ENCODE assay signal across 18 cellular contexts in the genomic region with DNA sequence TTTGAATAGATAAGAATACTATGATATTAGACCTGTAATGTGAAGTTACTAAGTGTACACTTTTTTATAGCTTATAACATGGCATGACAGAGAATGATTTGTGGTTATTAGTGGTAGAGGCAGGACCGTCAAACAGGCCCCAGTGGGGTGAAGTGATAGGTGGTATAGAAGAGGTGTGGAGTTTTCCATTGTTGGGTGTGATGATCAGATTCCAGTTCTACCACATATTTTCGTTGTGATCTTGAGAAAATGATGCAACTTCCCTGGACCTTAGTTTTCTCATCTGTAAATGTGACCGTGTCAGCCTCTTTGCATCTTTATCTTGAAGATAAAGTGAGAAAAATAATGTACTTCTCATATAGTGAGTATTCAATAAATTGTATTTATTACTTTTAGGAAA. TPM values are rescaled to one million over a fixed set of nuclear protein-coding genes. Genes with fewer than 3 reads are reported as not detected.
DNase-seq lines count a peak whose midpoint lies in the region; ATAC-seq and TF ChIP-seq lines count a peak whose summit lies in the region.
"Had no signal": no experiment of that assay in that cellular context is flagged by ENCODE, and none has a peak within 500 bp of the region (broad histone marks: within the 10 kb centered on the region; RNA-seq: fewer than 3 reads in every experiment).

No MANE protein-coding gene starts in this region.

- H3K27ac Mint-ChIP-seq in activated T-cell treated with anti-CD3 and anti-CD28 coated beads, Interleukin-2, amount 50 U/mL, for 72 hours, result peak overlapping the region; percentile 48
- H3K27ac Mint-ChIP-seq in activated B cell treated with CpG ODN at 0.5 μM for 24 hours (peak overlapping the region; percentile 21), memory B cell (peak overlapping the region; percentile 87)
- H3K27ac Mint-ChIP-seq: CD8-positive, alpha-beta T cell had no signal

- CTCF ChIA-PET in activated B cell treated with CpG ODN at 0.5 μM for 24 hours (lab: Charles Lee), result interaction anchor here (0.9 kb wide), 1 partner anchor 16 kb away, joined by 3 read pairs; no protein-coding TSS in a partner anchor
- CTCF ChIA-PET in GM10248 (lab: Yijun Ruan, JAX), result interaction anchor here (1.3 to 7.3 kb wide), 3 partner anchors 16 to 70 kb away, joined by 3 to 45 read pairs (median 11); no protein-coding TSS in a partner anchor

- intact Hi-C loops in activated B cell treated with CpG ODN at 0.5 μM for 24 hours (cut with micrococcal nuclease), result no loop called here

- no peaks in the 10 kb centered on the region for H3K27me3 Mint-ChIP-seq in activated T-cell treated with anti-CD3 and anti-CD28 coated beads, Interleukin-2, amount 50 U/mL, for 72 hours (ENCODE audit: low read depth)
- no peaks in the 10 kb centered on the region for H3K27me3 Mint-ChIP-seq in activated T-cell treated with anti-CD3 and anti-CD28 coated beads, Interleukin-2, amount 50 U/mL, for 4 hours (ENCODE audit: low read depth)
- H3K27me3 Mint-ChIP-seq in activated B cell treated with CpG ODN at 0.5 μM for 24 hours (no peaks in the 10 kb centered on the region), memory B cell (no peaks in the 10 kb centered on the region)

- DNase-seq in activated T-cell treated with anti-CD3 and anti-CD28 coated beads, Interleukin-2, amount 50 U/mL, for 72 hours, result no peak
- no peak for DNase-seq in activated T-cell treated with anti-CD3 and anti-CD28 coated beads, Interleukin-2, amount 50 U/mL, for 4 hours
- no peak for DNase-seq in activated B cell treated with CpG ODN at 0.5 μM for 24 hours
- DNase-seq in memory B cell (ENCODE audit: low spot score in 2 of 2), result no peak
- no peak for DNase-seq in GM10248 (ENCODE audit: extremely low spot score)
- DNase-seq in C1 segment of cervical spinal cord (lab: John Stamatoyannopoulos, UW), result no peak
- no peak for DNase-seq in DMS 273 (lab: John Stamatoyannopoulos, UW; ENCODE audit: unreplicated experiment)
- DNase-seq: CD8-positive, alpha-beta T cell; GDM1; HFFc6; NCI-H1930; NCI-H2171; NCI-H446 treated with DMSO at 0.1 percent for 48 hours; NCI-H748 treated with DMSO at 0.1 percent for 48 hours; OCI-M1; SW 1271 had no signal

- peaks cover 16% of the 10 kb centered on the region for H3K4me1 Mint-ChIP-seq in activated T-cell treated with anti-CD3 and anti-CD28 coated beads, Interleukin-2, amount 50 U/mL, for 72 hours (ENCODE audit: low read depth)
- H3K4me1 Mint-ChIP-seq in activated T-cell treated with anti-CD3 and anti-CD28 coated beads, Interleukin-2, amount 50 U/mL, for 4 hours (ENCODE audit: low read depth), result peaks cover 3% of the 10 kb centered on the region
- H3K4me1 Mint-ChIP-seq in activated B cell treated with CpG ODN at 0.5 μM for 24 hours (peaks cover 57% of the 10 kb centered on the region), memory B cell (peaks cover 42% of the 10 kb centered on the region)

- TF ChIP-seq CTCF in activated B cell treated with CpG ODN at 0.5 μM for 24 hours (IDR thresholded peaks at IDR 0.05), result no peak
- no peak for TF ChIP-seq CTCF in GM10248 (IDR thresholded peaks at IDR 0.05; ENCODE audit: control extremely low read depth, extremely low read depth, low read depth, missing control alignments)

- no peaks in the 10 kb centered on the region for H3K9me3 Mint-ChIP-seq in activated T-cell treated with anti-CD3 and anti-CD28 coated beads, Interleukin-2, amount 50 U/mL, for 72 hours
- no peaks in the 10 kb centered on the region for H3K9me3 Mint-ChIP-seq in activated T-cell treated with anti-CD3 and anti-CD28 coated beads, Interleukin-2, amount 50 U/mL, for 4 hours
- H3K9me3 Mint-ChIP-seq in activated B cell treated with CpG ODN at 0.5 μM for 24 hours (no peaks in the 10 kb centered on the region), memory B cell (no peaks in the 10 kb centered on the region)
- H3K9me3 Mint-ChIP-seq: CD8-positive, alpha-beta T cell; HFFc6 had no signal

- peaks cover 0 to 2% of the 10 kb centered on the region in 2 donors for H3K36me3 Mint-ChIP-seq in activated T-cell treated with anti-CD3 and anti-CD28 coated beads, Interleukin-2, amount 50 U/mL, for 72 hours (ENCODE audit: insufficient read depth in 2 of 2)
- peaks cover 6% of the 10 kb centered on the region for H3K36me3 Mint-ChIP-seq in activated T-cell treated with anti-CD3 and anti-CD28 coated beads, Interleukin-2, amount 50 U/mL, for 4 hours (ENCODE audit: insufficient read depth)
- H3K36me3 Mint-ChIP-seq in activated B cell treated with CpG ODN at 0.5 μM for 24 hours (ENCODE audit: low read depth) (peaks cover 82% of the 10 kb centered on the region), memory B cell (peaks cover 35% of the 10 kb centered on the region)
- H3K36me3 Mint-ChIP-seq: CD8-positive, alpha-beta T cell had no signal

- POLR2A ChIA-PET in activated B cell treated with CpG ODN at 0.5 μM for 24 hours (lab: Charles Lee) (no interaction called here), GM10248 (lab: Yijun Ruan, JAX) (no interaction called here)

- no peak overlapping the region for H3K4me3 Mint-ChIP-seq in activated T-cell treated with anti-CD3 and anti-CD28 coated beads, Interleukin-2, amount 50 U/mL, for 72 hours
- no peak overlapping the region for H3K4me3 Mint-ChIP-seq in activated T-cell treated with anti-CD3 and anti-CD28 coated beads, Interleukin-2, amount 50 U/mL, for 4 hours
- no peak overlapping the region for H3K4me3 Mint-ChIP-seq in activated B cell treated with CpG ODN at 0.5 μM for 24 hours
- no peak overlapping the region for H3K4me3 Mint-ChIP-seq in memory B cell
- H3K4me3 Mint-ChIP-seq: CD8-positive, alpha-beta T cell; HFFc6 had no signal

- ATAC-seq in activated T-cell treated with anti-CD3 and anti-CD28 coated beads, Interleukin-2, amount 50 U/mL, for 72 hours (replicated peaks in 1 of 2), result no peak
- ATAC-seq in activated T-cell treated with anti-CD3 and anti-CD28 coated beads, Interleukin-2, amount 50 U/mL, for 4 hours, result no peak
- no peak for ATAC-seq in activated B cell treated with CpG ODN at 0.5 μM for 24 hours (ENCODE audit: low read depth)
- ATAC-seq in memory B cell (ENCODE audit: low read depth), result no peak
- ATAC-seq in GM21528 (IDR thresholded peaks at IDR 0.05; ENCODE audit: low FRiP score, unreplicated experiment), result no peak
- ATAC-seq: CD8-positive, alpha-beta T cell had no signal

RNA-seq across cellular contexts. Expression of gene UTS2B, which starts 30.3 kb away (rescaled TPM):
- total RNA-seq in activated T-cell treated with anti-CD3 and anti-CD28 coated beads, Interleukin-2, amount 50 U/mL, for 72 hours, result not detected
- not detected for total RNA-seq in activated T-cell treated with anti-CD3 and anti-CD28 coated beads, Interleukin-2, amount 50 U/mL, for 4 hours
- total RNA-seq in activated B cell treated with CpG ODN at 0.5 μM for 24 hours, result 1.9 and 2.1 TPM in 2 replicates
- total RNA-seq: CD8-positive, alpha-beta T cell; H1 had no signal

RNA-seq across cellular contexts. Expression of gene CCDC50, which starts 31.4 kb away (rescaled TPM):
- total RNA-seq in activated T-cell treated with anti-CD3 and anti-CD28 coated beads, Interleukin-2, amount 50 U/mL, for 72 hours, result 10 to 100 TPM; 29.4 to 35.9 TPM
- total RNA-seq in activated T-cell treated with anti-CD3 and anti-CD28 coated beads, Interleukin-2, amount 50 U/mL, for 4 hours, result 10 to 100 TPM in 1 of 3 donors, 1 to 10 TPM in 2; 3.9 to 16.2 (median 8.6) TPM
- total RNA-seq in activated B cell treated with CpG ODN at 0.5 μM for 24 hours, result 144 and 153 TPM in 2 replicates

Comparison
In these comparisons a context has a peak if more than half of its experiments do, and no peak if none do; other contexts are left out.
1. H3K27ac Mint-ChIP-seq: peak in every context shown above with its lines; median percentile 87 in memory B cell; 48 in activated T-cell treated with anti-CD3 and anti-CD28 coated beads, Interleukin-2, amount 50 U/mL, for 72 hours; 21 in activated B cell treated with CpG ODN at 0.5 μM for 24 hours.